In genomic region chr19:16828990-16829821, GRCh38 we compare ENCODE assay signal across 1 cellular context.
TF ChIP-seq lines count a peak whose summit lies in the region.

Gene SIN3B, plus strand, starts transcription at chr19:16829398. Its CDS starts 23 bp downstream, at chr19:16829421.

TF ChIP-seq in HEK293, 187 proteins besides CTCF, POLR2A, EP300 and RAD21 (continued from another document):
- TF ChIP-seq ZSCAN5A (tag by site-specific recombination; IDR thresholded peaks at IDR 0.05) (no peak), GFI1B (tag by site-specific recombination; IDR thresholded peaks at IDR 0.05) (no peak), ZSCAN18 (tag by site-specific recombination; IDR thresholded peaks at IDR 0.05) (no peak), ZNF621 (tag by site-specific recombination; IDR thresholded peaks at IDR 0.05) (no peak), ZNF513 (tag by site-specific recombination; IDR thresholded peaks at IDR 0.05) (0 out of 2 replicates have a peak, but pooled peaks have one; percentile 11), ZNF596 (tag by site-specific recombination; IDR thresholded peaks at IDR 0.05) (no peak), ZNF335 (tag by site-specific recombination; conservative IDR thresholded peaks at IDR 0.05) (peak; percentile 89), ZNF558 (tag by site-specific recombination; IDR thresholded peaks at IDR 0.05) (no peak), ZNF184 (tag by site-specific recombination; IDR thresholded peaks at IDR 0.05) (0 out of 2 replicates have a peak, but pooled peaks have one; percentile 49), PRDM6 (tag by site-specific recombination; IDR thresholded peaks at IDR 0.05) (no peak; the same call in 1 of the 2 replicates), ZNF223 (tag by site-specific recombination; IDR thresholded peaks at IDR 0.05) (no peak), ZNF433 (tag by site-specific recombination; IDR thresholded peaks at IDR 0.05; ENCODE audit: low read depth) (no peak), ZNF221 (tag by site-specific recombination; IDR thresholded peaks at IDR 0.05; ENCODE audit: borderline replicate concordance) (no peak), ZNF211 (tag by site-specific recombination; IDR thresholded peaks at IDR 0.05; ENCODE audit: low read depth) (no peak), ZNF623 (tag by site-specific recombination; IDR thresholded peaks at IDR 0.05) (no peak), MYNN (tag by site-specific recombination; IDR thresholded peaks at IDR 0.05; ENCODE audit: borderline replicate concordance) (no peak)
TF ChIP-seq in HEK293: peak in this region for 33.
